In the genomic region with DNA sequence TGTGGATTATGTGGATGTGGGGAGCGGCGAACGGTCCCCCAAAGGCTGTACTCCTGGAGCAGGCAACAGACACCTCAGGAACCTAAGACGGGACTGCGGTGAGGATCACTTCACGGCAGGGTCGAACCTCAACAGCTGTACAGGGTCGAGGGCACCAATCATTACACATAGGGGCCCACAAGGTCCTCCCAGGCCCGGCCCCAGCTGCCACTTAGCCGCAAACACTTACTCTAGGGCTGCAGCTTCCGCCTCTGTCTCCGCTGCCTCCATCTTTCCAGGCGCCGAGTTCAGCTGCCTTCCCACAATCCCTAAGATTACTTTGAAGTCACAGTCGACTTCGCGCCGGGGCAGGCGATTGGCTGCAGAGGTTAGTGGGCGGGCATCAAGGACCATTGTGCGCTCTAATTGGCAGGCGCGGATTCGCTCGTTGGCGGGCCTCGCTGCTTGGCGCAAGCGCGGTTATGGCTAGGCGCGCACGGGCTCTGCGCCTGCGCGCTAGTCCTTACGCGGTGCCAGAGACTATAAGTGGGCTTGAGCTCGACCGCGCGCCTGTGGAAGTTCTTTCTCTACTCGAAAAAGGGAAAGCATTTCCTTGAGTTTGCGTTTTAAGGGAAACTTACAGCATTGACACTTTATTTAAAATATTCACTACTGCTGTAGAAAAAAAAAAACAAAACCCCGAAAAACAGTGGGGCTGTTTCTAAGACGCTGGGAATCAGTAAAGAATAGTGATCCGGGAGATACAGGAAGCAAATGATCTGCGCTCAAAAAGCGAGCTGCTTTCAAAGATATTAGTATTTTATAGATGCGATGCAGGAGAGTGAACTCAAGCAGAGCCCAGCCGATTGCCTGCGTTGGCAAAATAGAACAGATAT, we compare ENCODE assay signal across 8 cellular contexts. TPM values are rescaled to one million over a fixed set of nuclear protein-coding genes. Genes with fewer than 3 reads are reported as not detected.
DNase-seq lines count a peak whose midpoint lies in the region; ATAC-seq and TF ChIP-seq lines count a peak whose summit lies in the region.

A gene with protein sequence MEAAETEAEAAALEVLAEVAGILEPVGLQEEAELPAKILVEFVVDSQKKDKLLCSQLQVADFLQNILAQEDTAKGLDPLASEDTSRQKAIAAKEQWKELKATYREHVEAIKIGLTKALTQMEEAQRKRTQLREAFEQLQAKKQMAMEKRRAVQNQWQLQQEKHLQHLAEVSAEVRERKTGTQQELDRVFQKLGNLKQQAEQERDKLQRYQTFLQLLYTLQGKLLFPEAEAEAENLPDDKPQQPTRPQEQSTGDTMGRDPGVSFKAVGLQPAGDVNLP (minus strand): TSS at position 293 of the 875 bp plus-strand sequence. CDS start 23 bp downstream, at position 270.

- H3K4me3 ChIP-seq in HUES48 (ENCODE audit: low read depth, low read length): peak within 1 kb of the TSS; percentile 95
- peak within 1 kb of the TSS; percentile 98 for H3K4me3 ChIP-seq in NT2/D1 (ENCODE audit: insufficient read length, low read depth)

- intact Hi-C loops in Calu3 (cut with micrococcal nuclease; ENCODE audit: unreplicated experiment): no loop called here

- ATAC-seq in GM21423 (IDR thresholded peaks at IDR 0.05; ENCODE audit: unreplicated experiment): peak; percentile 99
- ATAC-seq in activated CD8-positive, alpha-beta memory T cell treated with anti-CD3 and anti-CD28 coated beads, Interleukin-2, amount 10 ng/mL, durations not matched to agents 7 days and 5 days: peak; percentile 99

- H3K36me3 Mint-ChIP-seq in Calu3 (ENCODE audit: insufficient read depth, unreplicated experiment): peaks cover 28% of the 10 kb centered on the region
- peaks cover 49% of the 10 kb centered on the region for H3K36me3 Mint-ChIP-seq in activated CD8-positive, alpha-beta memory T cell treated with anti-CD3 and anti-CD28 coated beads, Interleukin-2, amount 10 ng/mL, durations not matched to agents 7 days and 5 days

- H3K4me1 ChIP-seq in HUES48 (ENCODE audit: control insufficient read depth, insufficient read depth, low read length) (no peaks in the 10 kb centered on the region), NT2/D1 (ENCODE audit: insufficient read depth, insufficient read length) (no peaks in the 10 kb centered on the region)

- peak within 1 kb of the TSS; percentile 44 for H3K27ac ChIP-seq in HUES48 (ENCODE audit: low read depth, low read length)

- H3K4me3 Mint-ChIP-seq in Calu3 (ENCODE audit: low read depth, unreplicated experiment): peak within 1 kb of the TSS; percentile 84
- H3K4me3 Mint-ChIP-seq in activated CD8-positive, alpha-beta memory T cell treated with anti-CD3 and anti-CD28 coated beads, Interleukin-2, amount 10 ng/mL, durations not matched to agents 7 days and 5 days: peak within 1 kb of the TSS; percentile 95

- H3K9ac ChIP-seq in HUES48 (ENCODE audit: low read depth, low read length): peak within 1 kb of the TSS; percentile 88
- peak within 1 kb of the TSS; percentile 95 for H3K9ac ChIP-seq in NT2/D1 (ENCODE audit: insufficient read length, low read depth)

- peaks cover 39% of the 10 kb centered on the region for H3K36me3 ChIP-seq in HUES48 (ENCODE audit: control insufficient read depth, insufficient read depth, low read length)
- peaks cover 36% of the 10 kb centered on the region for H3K36me3 ChIP-seq in NT2/D1 (ENCODE audit: insufficient read depth, insufficient read length, low read length)

- CTCF ChIA-PET in Calu3 (lab: Charles Lee): interaction anchor here (0.6 to 0.9 kb wide), 3 partner anchors 11 to 746 kb away, joined by 3 to 5 read pairs (median 3); no protein-coding TSS in a partner anchor
- CTCF ChIA-PET in activated CD8-positive, alpha-beta memory T cell treated with anti-CD3 and anti-CD28 coated beads, Interleukin-2, amount 10 ng/mL, durations not matched to agents 7 days and 5 days (lab: Charles Lee): interaction anchor here (0.7 to 1.2 kb wide), 2 partner anchors 27 to 1908 kb away, joined by 3 read pairs; no protein-coding TSS in a partner anchor

- H3K9me3 ChIP-seq in HUES48 (ENCODE audit: control insufficient read depth, insufficient read depth, low read length) (no peaks in the 10 kb centered on the region), NT2/D1 (ENCODE audit: insufficient read depth, low read length) (no peaks in the 10 kb centered on the region)

- no peaks in the 10 kb centered on the region for H3K27me3 Mint-ChIP-seq in Calu3 (ENCODE audit: unreplicated experiment)
- H3K27me3 Mint-ChIP-seq in activated CD8-positive, alpha-beta memory T cell treated with anti-CD3 and anti-CD28 coated beads, Interleukin-2, amount 10 ng/mL, durations not matched to agents 7 days and 5 days: no peaks in the 10 kb centered on the region

- DNase-seq in Calu3 (peak; percentile 97), NT2/D1 (ENCODE audit: low read depth, low spot score) (peak; percentile 84), mesenteric fat pad (ENCODE audit: low spot score) (peak; percentile 97)
- DNase-seq in activated CD8-positive, alpha-beta memory T cell treated with anti-CD3 and anti-CD28 coated beads, Interleukin-2, amount 10 ng/mL, durations not matched to agents 7 days and 5 days: peak; percentile 96
- DNase-seq in stimulated activated CD8-positive, alpha-beta memory T cell treated with anti-CD3 and anti-CD28 coated beads, Interleukin-15, amount 100 ng/mL, for 1 hour (ENCODE audit: low read depth): peak; percentile 79

- BruUV-seq in Calu3 (replicated peaks; lab: Mats Ljungman, UMichigan): TSS peak; percentile 99

- H3K27ac Mint-ChIP-seq in Calu3 (ENCODE audit: unreplicated experiment): peak within 1 kb of the TSS; percentile 70
- H3K27ac Mint-ChIP-seq in activated CD8-positive, alpha-beta memory T cell treated with anti-CD3 and anti-CD28 coated beads, Interleukin-2, amount 10 ng/mL, durations not matched to agents 7 days and 5 days: peak within 1 kb of the TSS; percentile 87

- H3K27me3 ChIP-seq in HUES48 (ENCODE audit: control insufficient read depth, insufficient read depth, low read length) (no peaks in the 10 kb centered on the region), NT2/D1 (ENCODE audit: insufficient read depth, insufficient read length) (no peaks in the 10 kb centered on the region)

- no peak for TF ChIP-seq CTCF in Calu3 (IDR thresholded peaks at IDR 0.05; ENCODE audit: unreplicated experiment)

- in situ Hi-C loops in endometrial microvascular endothelial cells (cut with HindIII; ENCODE audit: inconsistent ontology term, low pct_unique_long_range_greater_than_20kb, low sequenced_read_pairs): no loop called here

- peaks cover 33% of the 10 kb centered on the region for H3K4me1 Mint-ChIP-seq in Calu3 (ENCODE audit: low read depth, unreplicated experiment)
- H3K4me1 Mint-ChIP-seq in activated CD8-positive, alpha-beta memory T cell treated with anti-CD3 and anti-CD28 coated beads, Interleukin-2, amount 10 ng/mL, durations not matched to agents 7 days and 5 days: peaks cover 49% of the 10 kb centered on the region

- H3K9me3 Mint-ChIP-seq in Calu3 (ENCODE audit: low read depth, unreplicated experiment): no peaks in the 10 kb centered on the region
- no peaks in the 10 kb centered on the region for H3K9me3 Mint-ChIP-seq in activated CD8-positive, alpha-beta memory T cell treated with anti-CD3 and anti-CD28 coated beads, Interleukin-2, amount 10 ng/mL, durations not matched to agents 7 days and 5 days (ENCODE audit: low read depth)

RNA-seq across cellular contexts. Expression of the gene that starts here (rescaled TPM):
- total RNA-seq in Calu3 (2022): 111 and 112 TPM in 2 replicates
- total RNA-seq in activated CD8-positive, alpha-beta memory T cell treated with anti-CD3 and anti-CD28 coated beads, Interleukin-2, amount 10 ng/mL, durations not matched to agents 7 days and 5 days: 100 to 1,000 TPM in 1 of 2 experiments, 10 to 100 TPM in 1; 97.8 to 112 TPM
- total RNA-seq in endometrial microvascular endothelial cells (ENCODE audit: inconsistent ontology term): 81.7 TPM
- total RNA-seq in mesenteric fat pad: 2.3 TPM

Comparison
In these comparisons a context has a peak if more than half of its experiments do, and no peak if none do; other contexts are left out.
1. Peak in every context shown above with its lines: DNase-seq, ATAC-seq, H3K4me3 ChIP-seq and H3K27ac ChIP-seq.
2. RNA of the gene that starts here (total RNA-seq): 97.8 to 112 TPM in activated CD8-positive, alpha-beta memory T cell treated with anti-CD3 and anti-CD28 coated beads, Interleukin-2, amount 10 ng/mL, durations not matched to agents 7 days and 5 days, 111 to 112 TPM in Calu3 and 81.7 TPM in endometrial microvascular endothelial cells (single experiment); 2.3 TPM in mesenteric fat pad (single experiment); every median in the first group is over 10 times any median in the second.